ENCODE assay signal across 17 cellular contexts in genomic region chr1:192053661-192054060, GRCh38.
DNase-seq lines count a peak whose midpoint lies in the region; ATAC-seq and TF ChIP-seq lines count a peak whose summit lies in the region.
"Had no signal": no experiment of that assay in that cellular context is flagged by ENCODE, and none has a peak within 500 bp of the region (broad histone marks: within the 10 kb centered on the region; RNA-seq: fewer than 3 reads in every experiment).

No MANE protein-coding gene starts in this region.

- H3K4me3 ChIP-seq in left ventricle myocardium inferior (no peak overlapping the region), heart right ventricle (no peak overlapping the region)

- H3K4me1 ChIP-seq in left ventricle myocardium inferior (peaks cover 20% of the 10 kb centered on the region), heart right ventricle (peaks cover 0 to 7% (median 0%) of the 10 kb centered on the region in 9 donors)

- WGBS in heart right ventricle, 2 donors: 75 to 80% methylated on average over 1 of the region's 1 CpG

- TF ChIP-seq CTCF in left ventricle myocardium inferior (IDR thresholded peaks at IDR 0.05; ENCODE audit: borderline replicate concordance) (no peak), heart right ventricle (IDR thresholded peaks at IDR 0.05) (no peak)

- no peaks in the 10 kb centered on the region for H3K36me3 ChIP-seq in left ventricle myocardium inferior
- no peaks in the 10 kb centered on the region for H3K36me3 ChIP-seq in heart right ventricle

- H3K27me3 ChIP-seq in left ventricle myocardium inferior (ENCODE audit: low read depth) (no peaks in the 10 kb centered on the region), heart right ventricle (no peaks in the 10 kb centered on the region)

- H3K27ac ChIP-seq in left ventricle myocardium inferior (replicated peaks) (peak overlapping the region; percentile 28), heart right ventricle (no peak overlapping the region)
- H3K27ac ChIP-seq: KMS-11 had no signal

- H3K9me3 ChIP-seq in left ventricle myocardium inferior (replicated peaks) (no peaks in the 10 kb centered on the region), heart right ventricle (no peaks in the 10 kb centered on the region)

- DNase-seq in left ventricle myocardium inferior (no peak), heart right ventricle (no peak), astrocyte of the hippocampus (ENCODE audit: low read depth, low spot score) (peak; percentile 28), left kidney (ENCODE audit: low read depth, low spot score) (peak; percentile 1), superior temporal gyrus (ENCODE audit: extremely low spot score) (peak; percentile 66), DMS53 treated with DMSO at 0.1 percent for 48 hours (lab: John Stamatoyannopoulos, UW; ENCODE audit: unreplicated experiment) (no peak), NOMO-1 (lab: John Stamatoyannopoulos, UW; ENCODE audit: unreplicated experiment in 2 of 2) (no peak)
- DNase-seq: C1 segment of cervical spinal cord; DMS 273 treated with DMSO at 0.1 percent for 48 hours; NCI-H1048; NCI-H1694; NCI-H226; NCI-H69; NK-92 treated with Interleukin-12 subunit alpha and Interleukin-12 subunit beta, amount 100 ng/mL, for 24 hours had no signal

- ATAC-seq in heart right ventricle: no peak
- no peak for ATAC-seq in GM19324 (IDR thresholded peaks at IDR 0.05; ENCODE audit: low FRiP score, unreplicated experiment)
- ATAC-seq: HepG2 had no signal

- intact Hi-C loops in left ventricle myocardium inferior (cut with micrococcal nuclease) (no loop called here), heart right ventricle (cut with DNase I) (no loop called here)

Comparison
In these comparisons a context has a peak if more than half of its experiments do, and no peak if none do; other contexts are left out.
1. DNase-seq: peak in astrocyte of the hippocampus (single experiment), left kidney (single experiment) and superior temporal gyrus (single experiment); none in left ventricle myocardium inferior (single experiment), heart right ventricle (0 of 2), DMS53 treated with DMSO at 0.1 percent for 48 hours (single experiment) and NOMO-1 (0 of 2).